19 cellular contexts compared by ENCODE assay signal in the genomic region with DNA sequence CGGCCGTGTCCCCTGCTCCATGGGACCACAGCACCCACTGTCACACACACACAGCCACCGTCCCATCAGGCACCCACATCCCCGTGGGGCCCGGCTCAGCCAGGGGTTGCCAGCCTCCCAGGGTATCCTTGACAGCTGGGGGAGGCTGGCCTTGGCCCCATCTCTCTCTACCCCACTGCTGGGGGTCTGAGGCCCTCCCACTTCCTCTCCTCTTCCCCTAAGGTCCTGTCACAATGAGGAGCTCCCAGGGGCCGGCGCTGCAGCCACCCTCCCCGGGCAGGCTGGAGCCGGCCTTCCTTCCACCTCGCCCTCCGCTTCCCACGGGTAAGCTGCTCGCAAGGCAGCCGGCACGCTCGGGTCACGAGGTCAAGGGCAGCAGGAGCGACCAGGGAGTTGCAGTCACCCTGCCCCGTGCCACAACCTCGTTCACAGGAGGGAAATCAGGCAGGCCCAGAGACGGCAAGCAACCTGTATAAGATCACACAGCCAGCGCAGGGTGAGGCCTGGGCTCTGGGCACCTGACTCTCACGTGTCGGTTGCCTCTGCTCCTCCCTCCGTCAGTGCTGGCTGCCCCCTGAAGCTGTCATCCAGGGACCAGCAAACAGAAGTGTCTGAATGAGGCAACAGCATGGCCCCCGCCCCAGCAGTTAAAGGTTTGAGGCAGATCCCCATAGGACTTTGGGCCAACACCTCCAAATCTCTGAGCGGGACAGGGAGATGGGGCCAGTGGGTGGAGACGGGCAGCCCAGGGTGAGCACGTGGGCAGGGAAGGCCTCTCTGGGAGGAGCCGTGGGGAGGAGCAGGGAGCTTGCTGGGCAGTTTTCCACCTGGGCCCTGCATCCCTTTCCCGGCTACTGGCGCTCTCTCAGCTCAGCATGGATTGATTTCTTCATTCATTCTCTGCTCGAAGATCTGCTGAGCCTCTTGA. TPM values are rescaled to one million over a fixed set of nuclear protein-coding genes. Genes with fewer than 3 reads are reported as not detected.
DNase-seq lines count a peak whose midpoint lies in the region; ATAC-seq, FAIRE-seq and TF ChIP-seq lines count a peak whose summit lies in the region.
"Had no signal": no experiment of that assay in that cellular context is flagged by ENCODE, and none has a peak within 500 bp of the region (broad histone marks: within the 10 kb centered on the region; RNA-seq: fewer than 3 reads in every experiment).

No MANE protein-coding gene starts in this region.

- H3K9ac ChIP-seq in kidney (ENCODE audit: low read length in 2 of 2): no peak overlapping the region
- H3K9ac ChIP-seq: SK-N-SH had no signal

- intact Hi-C loops in kidney (cut with DNase I) (no loop called here), sciatic nerve (cut with DNase I) (no loop called here), posterior vena cava (cut with DNase I) (no loop called here), sigmoid colon (cut with DNase I) (no loop called here)

- peak; percentile 50 for ATAC-seq in sciatic nerve
- ATAC-seq: stimulated activated naive CD8-positive, alpha-beta T cell treated with anti-CD3 and anti-CD28 coated beads, Interleukin-15, Interleukin-2, amounts not matched to agents 100 U/mL and 50 U/mL, for 24 hours had no signal

- H3K27ac ChIP-seq in cingulate gyrus (ENCODE audit: low read depth, low read length): peak overlapping the region; percentile 92
- H3K27ac ChIP-seq in kidney (ENCODE audit: low read depth in 2 of 2, low read length in 2 of 2): no peak overlapping the region
- H3K27ac ChIP-seq in sigmoid colon: no peak overlapping the region
- H3K27ac ChIP-seq: HL-60, neutrophil, skin epidermis, vagina had no signal

- peaks cover 0 to 9% (median 0%) of the 10 kb centered on the region in 3 donors for H3K27me3 ChIP-seq in sigmoid colon
- H3K27me3 ChIP-seq: vagina had no signal

- H3K4me3 ChIP-seq in kidney (ENCODE audit: low read length in 2 of 2): no peak overlapping the region
- no peak overlapping the region for H3K4me3 ChIP-seq in sigmoid colon
- H3K4me3 ChIP-seq: skin epidermis, vagina had no signal

- no peak for TF ChIP-seq CTCF in kidney (IDR thresholded peaks at IDR 0.05; ENCODE audit: borderline replicate concordance, extremely low read depth, insufficient read depth)
- TF ChIP-seq CTCF in sigmoid colon (IDR thresholded peaks at IDR 0.05): no peak

- 61 to 70% methylated on average over 33 of the region's 33 CpGs for WGBS in sigmoid colon, 2 donors

- FAIRE-seq in kidney (lab: Jason Lieb, UNC): no peak
- FAIRE-seq: bronchial epithelial cell had no signal

- H3K4me1 ChIP-seq in kidney (ENCODE audit: control insufficient read depth in 1 of 2, insufficient read depth in 1 of 2, low read depth in 1 of 2, low read length in 2 of 2): peaks cover 0 to 25% of the 10 kb centered on the region in 2 donors
- H3K4me1 ChIP-seq in sigmoid colon: peaks cover 0 to 36% (median 29%) of the 10 kb centered on the region in 4 donors

- TF ChIP-seq EP300 in sigmoid colon (IDR thresholded peaks at IDR 0.05): no peak

- no peaks in the 10 kb centered on the region for H3K9me3 ChIP-seq in kidney (ENCODE audit: control insufficient read depth in 1 of 2, low read length in 2 of 2)
- no peaks in the 10 kb centered on the region for H3K9me3 ChIP-seq in sigmoid colon
- H3K9me3 ChIP-seq: neutrophil, SK-N-SH, vagina had no signal

- H3K36me3 ChIP-seq in kidney (ENCODE audit: control insufficient read depth in 1 of 2, insufficient read depth in 2 of 2, low read length in 2 of 2) (no peaks in the 10 kb centered on the region), sigmoid colon (no peaks in the 10 kb centered on the region)
- H3K36me3 ChIP-seq: neutrophil, vagina had no signal

- DNase-seq in GM03348 (ENCODE audit: low spot score): peak; percentile 63
- DNase-seq in kidney: peak; percentile 71
- DNase-seq in sciatic nerve (ENCODE audit: low spot score): no peak
- no peak for DNase-seq in posterior vena cava (ENCODE audit: low spot score)
- DNase-seq in kidney glomerular epithelial cell (lab: John Stamatoyannopoulos, UW): no peak
- no peak for DNase-seq in NCI-H1105 treated with DMSO at 0.1 percent for 48 hours (lab: John Stamatoyannopoulos, UW)
- no peak for DNase-seq in sigmoid colon
- DNase-seq: activated CD4-positive, alpha-beta T cell treated with anti-CD3 and anti-CD28 coated beads, Interleukin-2, amount 10 ng/mL, durations not matched to agents 24 days and 14 days; activated naive CD4-positive, alpha-beta T cell treated with anti-CD3 and anti-CD28 coated beads for 36 hours; NCI-H1694; NCI-H524 treated with DMSO at 0.1 percent for 48 hours; SK-N-SH; stimulated activated naive CD8-positive, alpha-beta T cell treated with anti-CD3 and anti-CD28 coated beads, Interleukin-15, Interleukin-2, amounts not matched to agents 100 U/mL and 50 U/mL, for 24 hours had no signal

- no peak for TF ChIP-seq POLR2A in sigmoid colon (IDR thresholded peaks at IDR 0.05)

RNA-seq across cellular contexts. Expression of a gene that starts 38.8 kb away (rescaled TPM):
- total RNA-seq in kidney (77.2 TPM), sciatic nerve (84.2 TPM), posterior vena cava (10 to 100 TPM; 35.5 to 40.4 TPM), sigmoid colon (10 to 100 TPM; 16.6 to 36.0 (median 31.8) TPM)
- polyA plus RNA-seq in kidney (ENCODE audit: insufficient read depth, low read depth, low replicate concordance) (6.5 TPM), sigmoid colon (10 to 100 TPM in 1 of 3 donors, 1 to 10 TPM in 2; 1.8 to 30.8 (median 3.7) TPM)

Comparison
In these comparisons a context has a peak if more than half of its experiments do, and no peak if none do; other contexts are left out.
1. DNase-seq: peak in GM03348 (single experiment) and kidney (single experiment); none in sciatic nerve (single experiment), posterior vena cava (single experiment), kidney glomerular epithelial cell (single experiment), NCI-H1105 treated with DMSO at 0.1 percent for 48 hours (single experiment) and sigmoid colon (single experiment).